ENCODE assay signal across 7 cellular contexts in genomic region chr10:114658175-114658574, GRCh38. TPM values are rescaled to one million over a fixed set of nuclear protein-coding genes. Genes with fewer than 3 reads are reported as not detected.
DNase-seq lines count a peak whose midpoint lies in the region; ATAC-seq and TF ChIP-seq lines count a peak whose summit lies in the region.

ABLIM1 (minus strand) TSS chr10:114658275; CDS start chr10:114658200, 75 bp downstream.

- H3K9ac ChIP-seq in colonic mucosa (ENCODE audit: low read depth in 2 of 2, low read length in 2 of 2), result no peak within 1 kb of the TSS

- 88 to 89% methylated on average over 2 of the region's 2 CpGs for WGBS in lower leg skin, 2 donors

- no peak for DNase-seq in SJSA1 (ENCODE audit: low read depth in 1 of 2, low spot score in 2 of 2)
- no peak for DNase-seq in colonic mucosa
- DNase-seq in lower leg skin (ENCODE audit: low spot score in 2 of 2), result no peak
- no peak for DNase-seq in thoracic aorta (ENCODE audit: low spot score)
- no peak for DNase-seq in hypothalamus (lab: John Stamatoyannopoulos, UW)
- no peak for DNase-seq in foreskin fibroblast
- no peak for DNase-seq in SHP77 (lab: John Stamatoyannopoulos, UW)

- H3K27ac ChIP-seq in SJSA1 (no peak within 1 kb of the TSS), colonic mucosa (no peak within 1 kb of the TSS), thoracic aorta (no peak within 1 kb of the TSS)

- H3K4me1 ChIP-seq in SJSA1 (replicated peaks), result peaks cover 13% of the 10 kb centered on the region
- H3K4me1 ChIP-seq in colonic mucosa, result peaks cover 5% of the 10 kb centered on the region
- no peaks in the 10 kb centered on the region for H3K4me1 ChIP-seq in thoracic aorta (ENCODE audit: control insufficient read depth in 1 of 2, low read depth in 2 of 2)

- TF ChIP-seq CTCF in colonic mucosa (IDR thresholded peaks at IDR 0.05) (no peak), lower leg skin (IDR thresholded peaks at IDR 0.05) (no peak), thoracic aorta (IDR thresholded peaks at IDR 0.05) (no peak), foreskin fibroblast (IDR thresholded peaks at IDR 0.05; ENCODE audit: low read depth, low read length) (no peak)

- no peak within 1 kb of the TSS for H3K4me3 ChIP-seq in SJSA1
- no peak within 1 kb of the TSS for H3K4me3 ChIP-seq in colonic mucosa
- no peak within 1 kb of the TSS for H3K4me3 ChIP-seq in lower leg skin (ENCODE audit: low read depth, poor library complexity, severe bottlenecking)
- no peak within 1 kb of the TSS for H3K4me3 ChIP-seq in thoracic aorta
- no peak within 1 kb of the TSS for H3K4me3 ChIP-seq in foreskin fibroblast (ENCODE audit: low read depth in 1 of 2, low read length in 2 of 2)

- H3K9me3 ChIP-seq in SJSA1 (replicated peaks) (no peaks in the 10 kb centered on the region), colonic mucosa (no peaks in the 10 kb centered on the region), thoracic aorta (no peaks in the 10 kb centered on the region)

- no peaks in the 10 kb centered on the region for H3K36me3 ChIP-seq in SJSA1
- H3K36me3 ChIP-seq in colonic mucosa, result no peaks in the 10 kb centered on the region
- H3K36me3 ChIP-seq in thoracic aorta, result no peaks in the 10 kb centered on the region

- ATAC-seq in thoracic aorta (ENCODE audit: insufficient number of reproducible peaks, low FRiP score, low read depth), result no peak

- no peak for TF ChIP-seq POLR2A in lower leg skin (IDR thresholded peaks at IDR 0.05)

- intact Hi-C loops in colonic mucosa (cut with DNase I), result no loop called here
- intact Hi-C loops in lower leg skin (cut with DNase I; ENCODE audit: low total_unique reads), result no loop called here

- no peaks in the 10 kb centered on the region for H3K27me3 ChIP-seq in SJSA1 (replicated peaks)
- no peaks in the 10 kb centered on the region for H3K27me3 ChIP-seq in colonic mucosa
- no peaks in the 10 kb centered on the region for H3K27me3 ChIP-seq in thoracic aorta (replicated peaks; ENCODE audit: insufficient read depth)

RNA-seq across cellular contexts. Expression of gene ABLIM1, which starts in this region (rescaled TPM):
- total RNA-seq in SJSA1 (2014; rRNA removed; shearing (Covaris generic)), result 5.4 and 10.4 TPM in 2 replicates
- total RNA-seq in colonic mucosa (100 to 1,000 TPM; 118 to 131 TPM), lower leg skin (100 to 1,000 TPM; 171 to 258 (median 209) TPM), thoracic aorta (100 to 1,000 TPM in 1 of 2 donors, 10 to 100 TPM in 1; 47.5 to 111 TPM)
